15 cellular contexts compared by ENCODE assay signal in genomic region chr7:82172017-82172416, GRCh38.
DNase-seq lines count a peak whose midpoint lies in the region; ATAC-seq, FAIRE-seq and TF ChIP-seq lines count a peak whose summit lies in the region.
"Had no signal": no experiment of that assay in that cellular context is flagged by ENCODE, and none has a peak within 500 bp of the region (broad histone marks: within the 10 kb centered on the region; RNA-seq: fewer than 3 reads in every experiment).

No MANE protein-coding gene starts in this region.

- POLR2A ChIA-PET in A673 (lab: Charles Lee; ENCODE audit: low non-redundant PET): no interaction called here

- H3K36me3 ChIP-seq in A673 (ENCODE audit: insufficient read depth, low read length, poor library complexity, severe bottlenecking): no peaks in the 10 kb centered on the region
- H3K36me3 ChIP-seq in BE2C: no peaks in the 10 kb centered on the region
- no peaks in the 10 kb centered on the region for H3K36me3 ChIP-seq in bronchial epithelial cell (ENCODE audit: control insufficient read depth, insufficient read depth, low read length)
- H3K36me3 ChIP-seq: tibial nerve had no signal

- H3K4me1 ChIP-seq in A673 (ENCODE audit: insufficient read depth, low read length, poor library complexity, severe bottlenecking): peaks cover 10% of the 10 kb centered on the region
- H3K4me1 ChIP-seq in BE2C: peaks cover 10% of the 10 kb centered on the region; the same call in 1 of the 2 replicates
- H3K4me1 ChIP-seq: tibial nerve had no signal

- H3K27ac ChIP-seq in A673 (ENCODE audit: low read depth, low read length, poor library complexity, severe bottlenecking): no peak overlapping the region
- H3K27ac ChIP-seq: tibial nerve had no signal

- CTCF ChIA-PET in A673 (lab: Charles Lee): no interaction called here

- intact Hi-C loops in A673 (cut with micrococcal nuclease; ENCODE audit: unreplicated experiment): loop anchor here (2.0 to 10.0 kb wide), 3 partner anchors 401 to 553 kb away; no protein-coding TSS in a partner anchor

- TF ChIP-seq CTCF in A673 (conservative IDR thresholded peaks at IDR 0.05; ENCODE audit: low read depth, low read length): peak; percentile 35; the same call in 1 of the 2 replicates
- peak; percentile 25; the same call in 1 of the 2 replicates for TF ChIP-seq CTCF in BE2C (IDR thresholded peaks at IDR 0.05; ENCODE audit: low read depth, low read length)
- TF ChIP-seq CTCF in NB4 (IDR thresholded peaks at IDR 0.05; ENCODE audit: low read depth, low read length): no peak
- TF ChIP-seq CTCF in bronchial epithelial cell (IDR thresholded peaks at IDR 0.05; ENCODE audit: insufficient read depth, low read length, severe bottlenecking): no peak

- no peaks in the 10 kb centered on the region for H3K9me3 ChIP-seq in A673 (ENCODE audit: low read depth, low read length, poor library complexity, severe bottlenecking)
- H3K9me3 ChIP-seq in BE2C: no peaks in the 10 kb centered on the region
- H3K9me3 ChIP-seq: tibial nerve had no signal

- no peak for ATAC-seq in GM19467 (IDR thresholded peaks at IDR 0.05; ENCODE audit: unreplicated experiment)

- DNase-seq in A673 (ENCODE audit: low spot score): no peak
- no peak for DNase-seq in BE2C
- DNase-seq in NB4 (ENCODE audit: low read depth): peak; percentile 16
- peak; percentile 3 for DNase-seq in bronchial epithelial cell (ENCODE audit: low read depth)
- DNase-seq in kidney glomerular epithelial cell (lab: John Stamatoyannopoulos, UW): no peak
- no peak for DNase-seq in stimulated activated naive CD4-positive, alpha-beta T cell (lab: John Stamatoyannopoulos, UW)
- no peak for DNase-seq in activated CD4-positive, CD25-positive, alpha-beta regulatory T cell treated with anti-CD3 and anti-CD28 coated beads, Interleukin-2, amount 50 U/mL, for 72 hours
- DNase-seq: C1 segment of cervical spinal cord; kidney; mesendoderm; NCI-H345; stimulated activated naive CD4-positive, alpha-beta T cell treated with Interleukin-2 at 50 U/mL for 16 hours; T-helper 9 cell had no signal

- H3K27me3 ChIP-seq in A673 (replicated peaks; ENCODE audit: insufficient read depth, low read depth, low read length, poor library complexity) (no peaks in the 10 kb centered on the region), BE2C (no peaks in the 10 kb centered on the region), bronchial epithelial cell (ENCODE audit: control insufficient read depth, insufficient read depth, low read length) (no peaks in the 10 kb centered on the region)
- H3K27me3 ChIP-seq: tibial nerve had no signal

- no TSS peak for BruUV-seq in A673 (replicated peaks; lab: Mats Ljungman, UMichigan)

- no peak for TF ChIP-seq POLR2A in NB4 (IDR thresholded peaks at IDR 0.05; ENCODE audit: extremely low read depth, insufficient read length)

- H3K4me3 ChIP-seq in A673 (ENCODE audit: low read depth, low read length, poor library complexity, severe bottlenecking) (no peak overlapping the region), BE2C (ENCODE audit: low read depth, low read length) (no peak overlapping the region), NB4 (ENCODE audit: low read depth, low read length) (no peak overlapping the region), bronchial epithelial cell (ENCODE audit: low read depth, low read length) (no peak overlapping the region)
- H3K4me3 ChIP-seq: tibial nerve had no signal

- FAIRE-seq in bronchial epithelial cell (lab: Jason Lieb, UNC): no peak
- FAIRE-seq: kidney had no signal

Comparison
In these comparisons a context has a peak if more than half of its experiments do, and no peak if none do; other contexts are left out.
1. DNase-seq: peak in NB4 (single experiment) and bronchial epithelial cell (single experiment); none in A673 (single experiment), BE2C (single experiment), kidney glomerular epithelial cell (single experiment), stimulated activated naive CD4-positive, alpha-beta T cell (0 of 6) and activated CD4-positive, CD25-positive, alpha-beta regulatory T cell treated with anti-CD3 and anti-CD28 coated beads, Interleukin-2, amount 50 U/mL, for 72 hours (single experiment).
2. CTCF ChIP-seq: peak in A673 (single experiment) and BE2C (single experiment); none in NB4 (single experiment) and bronchial epithelial cell (single experiment).